Comparison of ENCODE assay signal across 21 cellular contexts in genomic region chr11:19992162-19992561, GRCh38.
DNase-seq lines count a peak whose midpoint lies in the region; ATAC-seq lines count a peak whose summit lies in the region.
"Had no signal": no experiment of that assay in that cellular context is flagged by ENCODE, and none has a peak within 500 bp of the region (broad histone marks: within the 10 kb centered on the region; RNA-seq: fewer than 3 reads in every experiment).

No MANE protein-coding gene starts in this region.

- H3K4me2 ChIP-seq in mesenchymal stem cell (ENCODE audit: low read length, poor library complexity, severe bottlenecking) = no peak overlapping the region
- H3K4me2 ChIP-seq: BLaER1 had no signal

- H3K4me1 ChIP-seq in ACC112 (ENCODE audit: control insufficient read depth, insufficient read depth, low read length, unreplicated experiment) (peaks cover 20% of the 10 kb centered on the region), adipocyte (ENCODE audit: control insufficient read depth, insufficient read depth, low read length) (peaks cover 60% of the 10 kb centered on the region), mesenchymal stem cell (ENCODE audit: control insufficient read depth, insufficient read depth, low read depth, low read length) (peaks cover 9% of the 10 kb centered on the region)
- H3K4me1 ChIP-seq: BLaER1 had no signal

- peak; percentile 42 for DNase-seq in EH (ENCODE audit: low read depth)
- peak; percentile 48 for DNase-seq in adipocyte (ENCODE audit: low read depth)
- DNase-seq in mesenchymal stem cell = peak; percentile 52
- no peak for DNase-seq in stimulated activated CD4-positive, alpha-beta T cell treated with anti-CD3 and anti-CD28 coated beads, Interleukin-2, amount 100 ng/mL, for 24 hours
- DNase-seq: CD4-positive, CD25-positive, alpha-beta regulatory T cell; EL; GDM1; NCI-H1048; NCI-H1417; NCI-H1694; NCI-H2029 treated with DMSO at 0.1 percent for 48 hours; NCI-H446 treated with DMSO at 0.1 percent for 48 hours; NCI-H526 treated with DMSO at 0.1 percent for 48 hours; Right ventricle myocardium superior; RPMI8226 had no signal

- no peak overlapping the region for H3K14ac ChIP-seq in mesenchymal stem cell (ENCODE audit: low read length in 2 of 2)

- H3K9ac ChIP-seq in adipocyte (ENCODE audit: low read length) (no peak overlapping the region), mesenchymal stem cell (ENCODE audit: low read length) (no peak overlapping the region)
- H3K9ac ChIP-seq: BLaER1 had no signal

- no peak overlapping the region for H4K91ac ChIP-seq in mesenchymal stem cell (ENCODE audit: low read length)

- no peak overlapping the region for H3K4me3 ChIP-seq in ACC112 (ENCODE audit: low read depth, low read length)
- no peak overlapping the region for H3K4me3 ChIP-seq in adipocyte (ENCODE audit: low read length)
- no peak overlapping the region for H3K4me3 ChIP-seq in mesenchymal stem cell (ENCODE audit: insufficient read depth in 1 of 2, low read depth in 1 of 2, low read length in 2 of 2)
- H3K4me3 ChIP-seq: BLaER1, K562, SJSA1 had no signal

- no peak overlapping the region for H3K23ac ChIP-seq in mesenchymal stem cell (ENCODE audit: low read length in 2 of 2)

- peak overlapping the region; percentile 21; the same call in 1 of the 2 replicates for H3K27ac ChIP-seq in ACC112 (ENCODE audit: low read depth, low read length)
- H3K27ac ChIP-seq in mesenchymal stem cell (ENCODE audit: low read length, poor library complexity, severe bottlenecking) = no peak overlapping the region
- H3K27ac ChIP-seq: BLaER1, SJSA1 had no signal

- H3K9me3 ChIP-seq in adipocyte (ENCODE audit: control insufficient read depth, low read length) (no peaks in the 10 kb centered on the region), mesenchymal stem cell (ENCODE audit: control insufficient read depth, low read length) (no peaks in the 10 kb centered on the region)
- H3K9me3 ChIP-seq: BLaER1, SJSA1 had no signal

- ATAC-seq in GM19452 (IDR thresholded peaks at IDR 0.05; ENCODE audit: unreplicated experiment) (no peak), GM21381 (IDR thresholded peaks at IDR 0.05; ENCODE audit: unreplicated experiment) (no peak)
- ATAC-seq: K562 had no signal

- no peak overlapping the region for H2BK5ac ChIP-seq in mesenchymal stem cell (ENCODE audit: low read depth, low read length, poor library complexity, severe bottlenecking)

- H3K79me1 ChIP-seq in mesenchymal stem cell (replicated peaks; ENCODE audit: low read length, poor library complexity, severe bottlenecking) = peaks cover 5% of the 10 kb centered on the region

- no peak overlapping the region for H4K8ac ChIP-seq in mesenchymal stem cell (ENCODE audit: low read length)

- H3K79me2 ChIP-seq in ACC112 (ENCODE audit: control insufficient read depth, insufficient read depth, low read length, unreplicated experiment) = peaks cover 33% of the 10 kb centered on the region

- H2AFZ ChIP-seq in ACC112 (ENCODE audit: low read length, unreplicated experiment) (no peak overlapping the region), mesenchymal stem cell (ENCODE audit: low read depth, low read length) (no peak overlapping the region)

- H2AK5ac ChIP-seq in mesenchymal stem cell (ENCODE audit: low read length, severe bottlenecking) = no peak overlapping the region

- H3K27me3 ChIP-seq in ACC112 (ENCODE audit: insufficient read depth, low read length) (no peaks in the 10 kb centered on the region), adipocyte (replicated peaks; ENCODE audit: control insufficient read depth, insufficient read depth, low read length) (no peaks in the 10 kb centered on the region), mesenchymal stem cell (ENCODE audit: control insufficient read depth in 1 of 2, insufficient read depth in 1 of 2, low read length in 2 of 2) (no peaks in the 10 kb centered on the region)
- H3K27me3 ChIP-seq: BLaER1, SJSA1 had no signal

- H3K18ac ChIP-seq in mesenchymal stem cell (ENCODE audit: low read depth in 1 of 2, low read length in 2 of 2) = no peak overlapping the region

- H2BK12ac ChIP-seq in mesenchymal stem cell (ENCODE audit: low read length in 2 of 2) = no peak overlapping the region

- H3K4ac ChIP-seq in mesenchymal stem cell (ENCODE audit: low read depth in 1 of 2, low read length in 2 of 2) = no peak overlapping the region

- peaks cover 58% of the 10 kb centered on the region for H3K36me3 ChIP-seq in ACC112 (ENCODE audit: insufficient read depth, low read length)
- H3K36me3 ChIP-seq in adipocyte (ENCODE audit: control insufficient read depth, insufficient read depth, low read length, severe bottlenecking) = peaks cover 36% of the 10 kb centered on the region
- peaks cover 3 to 78% of the 10 kb centered on the region in 2 experiments for H3K36me3 ChIP-seq in mesenchymal stem cell (ENCODE audit: control insufficient read depth in 1 of 2, insufficient read depth in 2 of 2, low read depth in 1 of 2, low read length in 2 of 2)
- H3K36me3 ChIP-seq: BLaER1 had no signal

- H2BK15ac ChIP-seq in mesenchymal stem cell (ENCODE audit: low read depth, poor library complexity, severe bottlenecking) = no peak overlapping the region

- no peak overlapping the region for H2BK120ac ChIP-seq in mesenchymal stem cell (ENCODE audit: low read depth, low read length)

Comparison
In these comparisons a context has a peak if more than half of its experiments do, and no peak if none do; other contexts are left out.
1. DNase-seq: peak in EH (single experiment), adipocyte (single experiment) and mesenchymal stem cell (single experiment); none in stimulated activated CD4-positive, alpha-beta T cell treated with anti-CD3 and anti-CD28 coated beads, Interleukin-2, amount 100 ng/mL, for 24 hours (0 of 2).